In the genomic region with DNA sequence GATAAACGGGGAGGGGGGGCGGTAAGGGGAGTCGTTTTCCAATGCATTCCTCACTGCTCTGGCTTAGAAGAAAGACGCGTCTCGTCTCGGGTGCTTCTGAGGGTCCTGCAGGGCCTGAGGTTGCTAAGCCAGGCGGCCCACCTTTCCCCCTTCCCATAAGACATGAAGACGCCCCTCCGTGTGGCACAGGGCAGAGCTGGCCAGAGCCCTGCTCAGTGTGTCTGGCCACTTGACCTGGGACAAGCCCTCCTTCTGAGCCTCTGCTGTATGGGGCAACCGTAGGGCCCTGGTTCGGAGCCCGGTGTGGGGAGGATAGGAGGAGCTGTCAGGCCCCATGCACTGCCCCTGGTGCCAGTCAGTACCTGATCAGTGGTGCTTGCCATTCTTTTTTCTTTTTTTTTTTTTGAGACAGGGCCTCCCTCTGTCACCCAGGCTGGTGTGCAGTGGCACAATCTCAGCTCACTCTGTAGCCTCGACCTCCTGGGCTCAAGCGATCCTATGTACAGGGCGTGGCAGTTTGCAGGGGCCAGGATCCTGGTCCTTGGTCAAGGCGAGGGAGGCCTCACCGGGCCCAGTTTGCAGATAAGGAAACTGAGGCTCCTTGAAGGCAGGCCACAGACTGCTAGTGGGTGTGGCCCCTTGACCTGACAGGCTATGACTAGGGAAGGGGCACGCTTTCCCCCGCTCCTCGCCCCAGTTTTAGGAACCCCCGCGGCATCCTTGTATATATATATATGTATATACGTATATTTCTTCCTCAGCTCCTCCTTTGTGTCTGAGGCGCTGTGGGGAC, we compare ENCODE assay signal across 21 cellular contexts.
DNase-seq lines count a peak whose midpoint lies in the region; ATAC-seq and TF ChIP-seq lines count a peak whose summit lies in the region.
"Had no signal": no experiment of that assay in that cellular context is flagged by ENCODE, and none has a peak within 500 bp of the region (broad histone marks: within the 10 kb centered on the region; RNA-seq: fewer than 3 reads in every experiment).

No MANE protein-coding gene starts in this region.

- H3K79me1 ChIP-seq in H9 (ENCODE audit: insufficient read depth, low read depth, low read length, poor library complexity, severe bottlenecking) = no peaks in the 10 kb centered on the region
- no peaks in the 10 kb centered on the region for H3K79me1 ChIP-seq in mesendoderm (ENCODE audit: low read length)

- no peak overlapping the region for H2BK5ac ChIP-seq in H9 (ENCODE audit: insufficient read length, low read length)
- H2BK5ac ChIP-seq in mesendoderm (ENCODE audit: low read length) = peak overlapping the region; percentile 50

- intact Hi-C loops in stomach (cut with DNase I; ENCODE audit: low total_unique reads) = no loop called here

- no peak overlapping the region for H3K18ac ChIP-seq in H9 (ENCODE audit: insufficient read length, low read depth, low read length)
- peak overlapping the region; percentile 89 for H3K18ac ChIP-seq in mesendoderm (ENCODE audit: low read length)

- no peak overlapping the region for H3K4me3 ChIP-seq in mesendoderm (ENCODE audit: low read length)
- H3K4me3 ChIP-seq in stomach = no peak overlapping the region
- H3K4me3 ChIP-seq: MG63, right atrium auricular region, testis had no signal

- H4K5ac ChIP-seq in H9 (ENCODE audit: insufficient read length, low read depth, low read length) (no peak overlapping the region), mesendoderm (ENCODE audit: low read length) (no peak overlapping the region)

- H3K14ac ChIP-seq in H9 (ENCODE audit: insufficient read depth, low read length) = peak overlapping the region; percentile 15; the same call in 1 of the 2 replicates

- H3K79me2 ChIP-seq in H9 (ENCODE audit: insufficient read depth, low read length) = no peaks in the 10 kb centered on the region
- H3K79me2 ChIP-seq in mesendoderm (ENCODE audit: control insufficient read depth, insufficient read depth, low read length) = no peaks in the 10 kb centered on the region

- H3K27ac ChIP-seq in H9 (ENCODE audit: insufficient read length, low read depth, low read length) (no peak overlapping the region), mesendoderm (ENCODE audit: low read depth, low read length) (peak overlapping the region; percentile 91), stomach (peak overlapping the region in 3 of 5 donors; percentile 75 to 85 (median 84))

- H2BK12ac ChIP-seq in H9 (ENCODE audit: insufficient read length, low read depth, low read length) = no peak overlapping the region

- H3K9me3 Mint-ChIP-seq in H9 (no peaks in the 10 kb centered on the region; a peak in 2 of 5 replicates), brain (peaks cover 0 to 11% (median 5%) of the 10 kb centered on the region in 5 experiments)
- H3K9me3 Mint-ChIP-seq: activated CD4-positive, alpha-beta memory T cell treated with anti-CD3 and anti-CD28 coated beads, Interleukin-2, amount 10 ng/mL, durations not matched to agents 7 days and 5 days; endodermal cell; stimulated activated naive B cell treated with anti-CD40 and anti-IgM and Interleukin-4, amounts not matched to agents 10 μg/mL and 1 μg/mL and 100 μg/mL, for 72 hours had no signal

- H3K4me1 Mint-ChIP-seq in H9 = peaks cover 18 to 30% of the 10 kb centered on the region in 2 experiments
- peaks cover 42% of the 10 kb centered on the region for H3K4me1 Mint-ChIP-seq in brain

- H3K4me2 ChIP-seq in H9 (ENCODE audit: insufficient read depth, insufficient read length, low read length) (peak overlapping the region; percentile 69), mesendoderm (ENCODE audit: low read length) (no peak overlapping the region)

- no peak overlapping the region for H2BK20ac ChIP-seq in H9 (ENCODE audit: low read depth, low read length, poor library complexity, severe bottlenecking)

- H3K36me3 ChIP-seq in mesendoderm (ENCODE audit: control insufficient read depth, insufficient read depth, low read length) (no peaks in the 10 kb centered on the region), stomach (no peaks in the 10 kb centered on the region)
- H3K36me3 ChIP-seq: MG63, right atrium auricular region had no signal

- DNase-seq in H9 = no peak
- no peak for DNase-seq in mesendoderm
- no peak for DNase-seq in stomach
- DNase-seq in SIG-M5 (lab: John Stamatoyannopoulos, UW) = no peak
- no peak for DNase-seq in hypothalamus (lab: John Stamatoyannopoulos, UW)
- DNase-seq in SW 1271 (lab: John Stamatoyannopoulos, UW) = no peak
- DNase-seq: activated CD4-positive, alpha-beta memory T cell treated with anti-CD3 and anti-CD28 coated beads, Interleukin-2, amount 10 ng/mL, durations not matched to agents 7 days and 5 days; activated naive CD8-positive, alpha-beta T cell treated with anti-CD3 and anti-CD28 coated beads for 36 hours; CD4-positive, CD25-positive, alpha-beta regulatory T cell; KBM-7; MG63; SHP77; stimulated activated CD4-positive, alpha-beta T cell treated with anti-CD3 and anti-CD28 coated beads, Interleukin-4, amount 100 ng/mL, for 1 hour; stimulated activated naive B cell treated with anti-CD40 and anti-IgM and Interleukin-4, amounts not matched to agents 10 μg/mL and 1 μg/mL and 100 μg/mL, for 72 hours; T-cell; testis had no signal

- H2BK15ac ChIP-seq in H9 (ENCODE audit: low read depth, low read length) = no peak overlapping the region
- peak overlapping the region; percentile 37 for H2BK15ac ChIP-seq in mesendoderm (replicated peaks; ENCODE audit: low read depth)

- no peak overlapping the region for H3T11ph ChIP-seq in H9 (ENCODE audit: low read length)

- H3K23ac ChIP-seq in H9 (ENCODE audit: insufficient read length, low read depth, low read length) (no peak overlapping the region), mesendoderm (ENCODE audit: low read length) (peak overlapping the region; percentile 80)

- H3K4me3 Mint-ChIP-seq in H9 (no peak overlapping the region), brain (no peak overlapping the region)
- H3K4me3 Mint-ChIP-seq: activated CD4-positive, alpha-beta memory T cell treated with anti-CD3 and anti-CD28 coated beads, Interleukin-2, amount 10 ng/mL, durations not matched to agents 7 days and 5 days; activated naive CD8-positive, alpha-beta T cell treated with anti-CD3 and anti-CD28 coated beads for 36 hours; CD4-positive, CD25-positive, alpha-beta regulatory T cell; stimulated activated naive B cell treated with anti-CD40 and anti-IgM and Interleukin-4, amounts not matched to agents 10 μg/mL and 1 μg/mL and 100 μg/mL, for 72 hours; T-cell had no signal

- no peak for TF ChIP-seq CTCF in H9 (conservative IDR thresholded peaks at IDR 0.05)
- no peak for TF ChIP-seq CTCF in brain (conservative IDR thresholded peaks at IDR 0.05)
- TF ChIP-seq CTCF in stomach (IDR thresholded peaks at IDR 0.05) = no peak

- H2AK5ac ChIP-seq in H9 (ENCODE audit: insufficient read length, low read length) = no peak overlapping the region
- peak overlapping the region; percentile 37 for H2AK5ac ChIP-seq in mesendoderm (ENCODE audit: low read length)

- H4K8ac ChIP-seq in H9 (replicated peaks; ENCODE audit: insufficient read length, low read depth, low read length) = no peak overlapping the region
- H4K8ac ChIP-seq in mesendoderm (ENCODE audit: low read depth, low read length) = no peak overlapping the region

- peaks cover 16% of the 10 kb centered on the region for H3K23me2 ChIP-seq in H9 (ENCODE audit: insufficient read length, low read depth, low read length, poor library complexity, severe bottlenecking)

- H4K20me1 ChIP-seq in H9 (ENCODE audit: control insufficient read depth, insufficient read depth, insufficient read length) = no peaks in the 10 kb centered on the region

- H3K27ac Mint-ChIP-seq in H9 (no peak overlapping the region), brain (peak overlapping the region in 4 of 5 experiments; percentile 11 to 96 (median 81))
- H3K27ac Mint-ChIP-seq: activated CD4-positive, alpha-beta memory T cell treated with anti-CD3 and anti-CD28 coated beads, Interleukin-2, amount 10 ng/mL, durations not matched to agents 7 days and 5 days; activated naive CD8-positive, alpha-beta T cell treated with anti-CD3 and anti-CD28 coated beads for 36 hours; CD4-positive, CD25-positive, alpha-beta regulatory T cell; endodermal cell; stimulated activated naive B cell treated with anti-CD40 and anti-IgM and Interleukin-4, amounts not matched to agents 10 μg/mL and 1 μg/mL and 100 μg/mL, for 72 hours; T-cell had no signal

- no peak for TF ChIP-seq EP300 in stomach (IDR thresholded peaks at IDR 0.05)

- H3K56ac ChIP-seq in H9 (ENCODE audit: insufficient read length, low read depth, low read length) (no peak overlapping the region), mesendoderm (ENCODE audit: low read length) (peak overlapping the region; percentile 78)

- H2AFZ ChIP-seq in H9 (ENCODE audit: low read length) = no peak overlapping the region

- no peak overlapping the region for H4K91ac ChIP-seq in H9 (ENCODE audit: insufficient read length, low read depth, low read length)

- H3K9ac ChIP-seq in H9 (ENCODE audit: extremely low read depth, insufficient read length, low read length) (no peak overlapping the region), mesendoderm (ENCODE audit: low read length) (peak overlapping the region; percentile 35)

- H2BK120ac ChIP-seq in H9 (ENCODE audit: low read depth, low read length, poor library complexity, severe bottlenecking) = no peak overlapping the region
- H2BK120ac ChIP-seq in mesendoderm (ENCODE audit: low read depth, low read length) = peak overlapping the region; percentile 64

- no peak for TF ChIP-seq POLR2A in stomach (IDR thresholded peaks at IDR 0.05)

- H3K4ac ChIP-seq in H9 (ENCODE audit: low read depth, low read length) (no peak overlapping the region), mesendoderm (ENCODE audit: low read depth, low read length) (peak overlapping the region; percentile 41)

- no peaks in the 10 kb centered on the region for H3K36me3 Mint-ChIP-seq in H9 (ENCODE audit: insufficient read depth in 1 of 3, low read depth in 3 of 3)
- peaks cover 3% of the 10 kb centered on the region for H3K36me3 Mint-ChIP-seq in brain
- H3K36me3 Mint-ChIP-seq: activated naive CD8-positive, alpha-beta T cell treated with anti-CD3 and anti-CD28 coated beads for 36 hours; CD4-positive, CD25-positive, alpha-beta regulatory T cell; stimulated activated naive B cell treated with anti-CD40 and anti-IgM and Interleukin-4, amounts not matched to agents 10 μg/mL and 1 μg/mL and 100 μg/mL, for 72 hours; T-cell had no signal

- H3K4me1 ChIP-seq in H9 (ENCODE audit: insufficient read depth, low read length) (no peaks in the 10 kb centered on the region; the same call in 1 of the 2 replicates), mesendoderm (ENCODE audit: control insufficient read depth, low read depth, low read length) (peaks cover 6% of the 10 kb centered on the region), stomach (peaks cover 19 to 56% (median 29%) of the 10 kb centered on the region in 4 donors)

- WGBS in H9 (ENCODE audit: extremely low coverage, insufficient read length, low lambda C conversion rate) = no CpG with 5 or more reads among the region's 25 CpGs
- no CpG with 5 or more reads among the region's 25 CpGs for WGBS in mesendoderm (ENCODE audit: extremely low coverage, insufficient coverage, low lambda C conversion rate)
- 72 to 86% (median 75%) methylated on average over 25 of the region's 25 CpGs for WGBS in stomach, 5 donors

- no peaks in the 10 kb centered on the region for H3K27me3 ChIP-seq in H9 (ENCODE audit: insufficient read depth, low read length)
- H3K27me3 ChIP-seq in mesendoderm (ENCODE audit: insufficient read depth, low read length, poor library complexity) = no peaks in the 10 kb centered on the region
- H3K27me3 ChIP-seq in stomach = peaks cover 0 to 12% (median 7%) of the 10 kb centered on the region in 3 donors
- H3K27me3 ChIP-seq: MG63, right atrium auricular region, testis had no signal

- no peak for ATAC-seq in HG02571 (IDR thresholded peaks at IDR 0.05; ENCODE audit: unreplicated experiment)
- ATAC-seq: activated CD4-positive, CD25-positive, alpha-beta regulatory T cell treated with anti-CD3 and anti-CD28 coated beads, Interleukin-2, amount 50 U/mL, for 24 hours; T-cell had no signal

- H3K27me3 Mint-ChIP-seq in H9 (ENCODE audit: low read depth) (no peaks in the 10 kb centered on the region; the same call in none of the 2 replicates), brain (peaks cover 3% of the 10 kb centered on the region)

- H3K9me3 ChIP-seq in H9 (ENCODE audit: control insufficient read depth, low read depth, low read length) = no peaks in the 10 kb centered on the region
- peaks cover 1 to 5% (median 4%) of the 10 kb centered on the region in 4 donors for H3K9me3 ChIP-seq in stomach
- H3K9me3 ChIP-seq: MG63, testis had no signal

Comparison
In these comparisons a context has a peak if more than half of its experiments do, and no peak if none do; other contexts are left out.
1. H3K27ac Mint-ChIP-seq: peak in brain (4 of 5); none in H9 (0 of 3).